Comparison of ENCODE assay signal across 10 cellular contexts in the genomic region with DNA sequence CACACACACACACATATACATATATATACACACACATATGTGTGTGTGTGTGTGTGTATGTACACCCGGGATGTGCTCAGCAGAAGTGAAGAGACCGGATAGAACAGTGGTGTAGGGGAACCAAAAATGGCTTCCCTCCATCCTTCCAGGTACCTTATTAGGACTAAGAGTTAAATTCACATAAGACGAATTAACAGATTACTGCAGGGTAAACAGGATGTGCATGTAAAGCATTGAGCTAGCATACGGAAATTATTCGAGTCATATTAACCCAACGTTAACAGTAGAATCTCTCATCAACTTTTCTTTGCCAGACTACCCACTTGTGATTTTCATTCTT. TPM values are rescaled to one million over a fixed set of nuclear protein-coding genes. Genes with fewer than 3 reads are reported as not detected.
DNase-seq lines count a peak whose midpoint lies in the region; ATAC-seq and TF ChIP-seq lines count a peak whose summit lies in the region.
"Had no signal": no experiment of that assay in that cellular context is flagged by ENCODE, and none has a peak within 500 bp of the region (broad histone marks: within the 10 kb centered on the region; RNA-seq: fewer than 3 reads in every experiment).

No MANE protein-coding gene starts in this region.

- no peak for ATAC-seq in GM19324 (IDR thresholded peaks at IDR 0.05; ENCODE audit: low FRiP score, unreplicated experiment)

- H3K36me3 ChIP-seq in skeletal muscle tissue (ENCODE audit: control insufficient read depth in 3 of 3, insufficient read depth in 3 of 3, low read length in 3 of 3), result peaks cover 19 to 27% (median 24%) of the 10 kb centered on the region in 3 donors

- peak overlapping the region; percentile 90 for H3K4me3 ChIP-seq in fibroblast of pulmonary artery (replicated peaks; ENCODE audit: low read depth, low read length)
- peak overlapping the region; percentile 95 to 98 (median 98) for H3K4me3 ChIP-seq in skeletal muscle tissue (ENCODE audit: low read length in 3 of 3)

- peak overlapping the region; percentile 92 for H3K27ac ChIP-seq in skeletal muscle tissue (ENCODE audit: low read depth, low read length)

- DNase-seq in NCI-H1105 treated with DMSO at 0.1 percent for 48 hours (lab: John Stamatoyannopoulos, UW), result peak; percentile 25
- DNase-seq in NCI-H1105 (lab: John Stamatoyannopoulos, UW), result no peak
- DNase-seq in OCI-M1 (lab: John Stamatoyannopoulos, UW), result peak; percentile 44
- DNase-seq in fibroblast of pulmonary artery (ENCODE audit: low read depth), result peak; percentile 26
- no peak for DNase-seq in KBM-7
- DNase-seq in hepatic stellate cell (ENCODE audit: low spot score), result no peak
- DNase-seq: natural killer cell had no signal

- peak overlapping the region; percentile 92 to 96 (median 96) for H3K9ac ChIP-seq in skeletal muscle tissue (ENCODE audit: low read depth in 1 of 3, low read length in 3 of 3)

- no peak for TF ChIP-seq CTCF in fibroblast of pulmonary artery (IDR thresholded peaks at IDR 0.05; ENCODE audit: low read length, missing control alignments)

- no peaks in the 10 kb centered on the region for H3K27me3 ChIP-seq in skeletal muscle tissue (ENCODE audit: control insufficient read depth in 3 of 3, insufficient read depth in 3 of 3, low read length in 3 of 3)

- H3K4me1 ChIP-seq in skeletal muscle tissue (ENCODE audit: control insufficient read depth in 3 of 3, insufficient read depth in 3 of 3, low read length in 3 of 3), result peaks cover 22 to 33% (median 27%) of the 10 kb centered on the region in 3 donors

- in situ Hi-C loops in KBM-7 (cut with MboI; ENCODE audit: low pct_unique_long_range_greater_than_20kb, low sequenced_read_pairs), result no loop called here

- H3K9me3 ChIP-seq in skeletal muscle tissue (ENCODE audit: control insufficient read depth in 3 of 3, low read length in 3 of 3), result no peaks in the 10 kb centered on the region

RNA-seq across cellular contexts. Expression of gene CSTF1, which starts 0.7 kb away (rescaled TPM):
- total RNA-seq in skeletal muscle tissue, result 20.9 TPM

RNA-seq across cellular contexts. Expression of gene AURKA, which starts 1.1 kb away (rescaled TPM):
- 9.4 TPM for total RNA-seq in skeletal muscle tissue

RNA-seq across cellular contexts. Expression of gene CASS4, which starts 19.0 kb away (rescaled TPM):
- 3.7 TPM for total RNA-seq in skeletal muscle tissue
- total RNA-seq: SK-MEL-5 had no signal

RNA-seq across cellular contexts. Expression of gene FAM210B, which starts 34.3 kb away (rescaled TPM):
- 31.8 TPM for total RNA-seq in skeletal muscle tissue

Comparison
In these comparisons a context has a peak if more than half of its experiments do, and no peak if none do; other contexts are left out.
1. DNase-seq: peak in NCI-H1105 treated with DMSO at 0.1 percent for 48 hours (single experiment), OCI-M1 (single experiment) and fibroblast of pulmonary artery (single experiment); none in NCI-H1105 (single experiment), KBM-7 (single experiment) and hepatic stellate cell (single experiment).